Comparison of ENCODE assay signal across 10 cellular contexts in genomic region chr19:57063070-57063469, GRCh38. TPM values are rescaled to one million over a fixed set of nuclear protein-coding genes. Genes with fewer than 3 reads are reported as not detected.
"Had no signal": no experiment of that assay in that cellular context is flagged by ENCODE, and none has a peak within 500 bp of the region (broad histone marks: within the 10 kb centered on the region; RNA-seq: fewer than 3 reads in every experiment).

No MANE protein-coding gene starts in this region.

- H3K4me3 ChIP-seq: K562 had no signal

- H3K4me2 ChIP-seq: KMS-11 had no signal

- FAIRE-seq: HTR-8/SVneo, K562 had no signal

- H3K27ac ChIP-seq: HL-60, KMS-11 had no signal

- DNase-seq: IMR-90, KBM-7, KG1 had no signal

- ATAC-seq: K562 had no signal

- H3K9ac ChIP-seq: KMS-11 had no signal

RNA-seq across cellular contexts. Expression of gene USP29, which starts 56.7 kb away (rescaled TPM):
- total RNA-seq: HT-29, HT1080, IMR-90, K562 had no signal
- polyA plus RNA-seq: IgD-negative memory B cell, IMR-90, K562 had no signal
